In genomic region chr6:11258260-11259237, GRCh38 we compare ENCODE assay signal across 9 cellular contexts. TPM values are rescaled to one million over a fixed set of nuclear protein-coding genes. Genes with fewer than 3 reads are reported as not detected.
DNase-seq lines count a peak whose midpoint lies in the region; ATAC-seq and TF ChIP-seq lines count a peak whose summit lies in the region.
"Had no signal": no experiment of that assay in that cellular context is flagged by ENCODE, and none has a peak within 500 bp of the region (broad histone marks: within the 10 kb centered on the region; RNA-seq: fewer than 3 reads in every experiment).

No MANE protein-coding gene starts in this region.

- intact Hi-C loops in left cardiac atrium (cut with DNase I) (no loop called here), heart left ventricle (cut with DNase I) (loop anchor here in 1 of 10 donors (10.0 kb wide), 1 partner anchor 56 kb away; no protein-coding TSS in a partner anchor), colonic mucosa (cut with DNase I) (no loop called here), vagina (cut with DNase I) (no loop called here)

- DNase-seq in left cardiac atrium, result no peak
- no peak for DNase-seq in heart left ventricle
- no peak for DNase-seq in colonic mucosa
- peak in 1 of 2 donors; percentile 67 for DNase-seq in upper lobe of left lung
- DNase-seq in SKM-1 treated with dmso at 0.1 percent for 144 hours (lab: John Stamatoyannopoulos, UW; ENCODE audit: unreplicated experiment), result no peak
- no peak for DNase-seq in vagina (ENCODE audit: extremely low spot score in 2 of 2)
- DNase-seq in NCI-H1048 (lab: John Stamatoyannopoulos, UW), result no peak
- DNase-seq: erythroblast had no signal

- H3K4me2 ChIP-seq in Loucy (ENCODE audit: low read depth, low read length, poor library complexity, severe bottlenecking), result peak overlapping the region; percentile 24

- H3K27me3 ChIP-seq in heart left ventricle (no peaks in the 10 kb centered on the region), Loucy (ENCODE audit: insufficient read depth, low read length, poor library complexity, severe bottlenecking) (no peaks in the 10 kb centered on the region), colonic mucosa (no peaks in the 10 kb centered on the region), upper lobe of left lung (no peaks in the 10 kb centered on the region), vagina (no peaks in the 10 kb centered on the region)

- TF ChIP-seq CTCF in heart left ventricle (IDR thresholded peaks at IDR 0.05) (no peak), Loucy (conservative IDR thresholded peaks at IDR 0.05; ENCODE audit: low read length) (no peak), colonic mucosa (IDR thresholded peaks at IDR 0.05) (no peak), upper lobe of left lung (IDR thresholded peaks at IDR 0.05) (no peak), vagina (IDR thresholded peaks at IDR 0.05) (no peak)

- H3K9me2 ChIP-seq in Loucy (replicated peaks; ENCODE audit: low read depth, low read length), result no peaks in the 10 kb centered on the region

- no peaks in the 10 kb centered on the region for H3K9me3 ChIP-seq in heart left ventricle
- no peaks in the 10 kb centered on the region for H3K9me3 ChIP-seq in Loucy (ENCODE audit: insufficient read depth, low read depth, low read length)
- H3K9me3 ChIP-seq in colonic mucosa, result no peaks in the 10 kb centered on the region
- no peaks in the 10 kb centered on the region for H3K9me3 ChIP-seq in upper lobe of left lung
- no peaks in the 10 kb centered on the region for H3K9me3 ChIP-seq in vagina

- H3K9ac ChIP-seq in Loucy (ENCODE audit: low read depth, low read length, poor library complexity, severe bottlenecking), result peak overlapping the region; percentile 26
- H3K9ac ChIP-seq in colonic mucosa (ENCODE audit: low read depth in 2 of 2, low read length in 2 of 2), result peak overlapping the region in 1 of 2 donors; percentile 4

- no peaks in the 10 kb centered on the region for H3F3A ChIP-seq in Loucy (ENCODE audit: low read depth)

- H3K4me3 ChIP-seq in heart left ventricle, result no peak overlapping the region
- H3K4me3 ChIP-seq in Loucy (ENCODE audit: low read length, poor library complexity, severe bottlenecking), result peak overlapping the region; percentile 14
- no peak overlapping the region for H3K4me3 ChIP-seq in colonic mucosa
- H3K4me3 ChIP-seq in upper lobe of left lung, result no peak overlapping the region
- no peak overlapping the region for H3K4me3 ChIP-seq in vagina

- H2AFZ ChIP-seq in Loucy (ENCODE audit: low read length), result peak overlapping the region; percentile 29; the same call in 1 of the 2 replicates

- H3K27ac ChIP-seq in heart left ventricle (peak overlapping the region in 1 of 12 donors; percentile 70), colonic mucosa (peak overlapping the region; percentile 60), upper lobe of left lung (peak overlapping the region; percentile 19 to 81 (median 44)), vagina (no peak overlapping the region)

- TF ChIP-seq EP300 in upper lobe of left lung (IDR thresholded peaks at IDR 0.05), result no peak

- H3K79me2 ChIP-seq in Loucy (ENCODE audit: insufficient read depth, low read length), result no peaks in the 10 kb centered on the region

- peak; percentile 8 to 58 for ATAC-seq in left cardiac atrium
- no peak for ATAC-seq in heart left ventricle
- peak in 1 of 2 donors; percentile 24 for ATAC-seq in upper lobe of left lung (ENCODE audit: low FRiP score in 2 of 2)

- WGBS in heart left ventricle, 4 donors, result 88 to 94% (median 91%) methylated on average over 2 of the region's 2 CpGs
- WGBS in upper lobe of left lung, 2 donors, result 69 to 78% methylated on average over 2 of the region's 2 CpGs

- H4K20me1 ChIP-seq in Loucy (ENCODE audit: insufficient read depth, low read length, poor library complexity, severe bottlenecking), result no peaks in the 10 kb centered on the region

- TF ChIP-seq POLR2A in heart left ventricle (IDR thresholded peaks at IDR 0.05) (no peak), upper lobe of left lung (IDR thresholded peaks at IDR 0.05) (peak in 1 of 4 donors; percentile 10), vagina (IDR thresholded peaks at IDR 0.05) (no peak)

- H3K4me1 ChIP-seq in heart left ventricle, result peaks cover 0 to 22% (median 14%) of the 10 kb centered on the region in 12 donors
- H3K4me1 ChIP-seq in Loucy (ENCODE audit: insufficient read depth, low read length, poor library complexity, severe bottlenecking), result peaks cover 24% of the 10 kb centered on the region
- peaks cover 6% of the 10 kb centered on the region for H3K4me1 ChIP-seq in colonic mucosa
- peaks cover 24 to 39% (median 34%) of the 10 kb centered on the region in 4 donors for H3K4me1 ChIP-seq in upper lobe of left lung
- peaks cover 17% of the 10 kb centered on the region for H3K4me1 ChIP-seq in vagina

- H3K36me3 ChIP-seq in heart left ventricle (no peaks in the 10 kb centered on the region), Loucy (ENCODE audit: insufficient read depth, low read length) (no peaks in the 10 kb centered on the region), colonic mucosa (no peaks in the 10 kb centered on the region), upper lobe of left lung (no peaks in the 10 kb centered on the region), vagina (no peaks in the 10 kb centered on the region)

RNA-seq across cellular contexts. Expression of gene NEDD9, which starts 26.1 kb away (rescaled TPM):
- total RNA-seq in left cardiac atrium, result 10 to 100 TPM; 34.0 to 42.9 TPM
- total RNA-seq in heart left ventricle, result 10 to 100 TPM; 10.2 to 55.7 (median 20.9) TPM
- 10 to 100 TPM; 13.4 to 21.2 TPM for polyA plus RNA-seq in heart left ventricle
- 10 to 100 TPM; 43.4 to 73.1 TPM for total RNA-seq in colonic mucosa
- total RNA-seq in upper lobe of left lung, result 100 to 1,000 TPM; 122 to 334 (median 173) TPM
- 45.4 TPM for total RNA-seq in vagina

Comparison
In these comparisons a context has a peak if more than half of its experiments do, and no peak if none do; other contexts are left out.
1. ATAC-seq: peak in left cardiac atrium (2 of 2); none in heart left ventricle (0 of 4).